In the genomic region with DNA sequence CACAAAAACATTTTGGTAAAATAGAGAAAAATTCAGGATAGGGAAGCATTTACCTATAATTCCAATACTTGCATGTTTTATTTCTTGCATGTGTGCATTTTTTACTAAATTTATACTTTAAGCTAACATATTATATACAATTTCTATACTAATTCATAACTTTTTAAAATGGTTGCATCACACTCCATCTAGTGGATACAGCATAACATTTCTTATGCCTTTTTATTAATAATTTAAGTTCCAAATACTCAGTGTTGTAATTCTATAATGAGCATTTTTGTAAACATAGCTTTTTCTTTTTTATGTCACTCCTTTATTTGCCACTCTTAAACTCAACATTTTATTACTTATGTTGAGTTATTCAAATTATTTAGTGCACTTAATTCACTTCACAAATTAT, we compare ENCODE assay signal across 27 cellular contexts.
DNase-seq lines count a peak whose midpoint lies in the region; ATAC-seq and TF ChIP-seq lines count a peak whose summit lies in the region.
"Had no signal": no experiment of that assay in that cellular context is flagged by ENCODE, and none has a peak within 500 bp of the region (broad histone marks: within the 10 kb centered on the region; RNA-seq: fewer than 3 reads in every experiment).

No MANE protein-coding gene starts in this region.

- H3K4me1 Mint-ChIP-seq in HFFc6 (ENCODE audit: low read depth) (no peaks in the 10 kb centered on the region), progenitor cell of endocrine pancreas (ENCODE audit: low read depth) (no peaks in the 10 kb centered on the region)
- H3K4me1 Mint-ChIP-seq: activated CD4-positive, alpha-beta T cell treated with anti-CD3 and anti-CD28 coated beads for 36 hours; IgD-negative memory B cell; nephron progenitor cell; stimulated activated naive CD8-positive, alpha-beta T cell treated with anti-CD3 and anti-CD28 coated beads, Interleukin-15, amount 100 ng/mL, for 72 hours; T-helper 17 cell had no signal

- H2AFZ ChIP-seq in PC-9, result no peak overlapping the region

- no peak overlapping the region for H3K4me2 ChIP-seq in PC-9

- H3K27me3 ChIP-seq in PC-9 (ENCODE audit: insufficient read depth, low read depth) (no peaks in the 10 kb centered on the region), A673 (replicated peaks; ENCODE audit: insufficient read depth, low read depth, low read length, poor library complexity) (no peaks in the 10 kb centered on the region)
- H3K27me3 ChIP-seq: adrenal gland, esophagus muscularis mucosa, MG63, thyroid gland had no signal

- no peaks in the 10 kb centered on the region for H3K36me3 ChIP-seq in PC-9 (ENCODE audit: low read depth)
- H3K36me3 ChIP-seq in A673 (ENCODE audit: insufficient read depth, low read length, poor library complexity, severe bottlenecking), result no peaks in the 10 kb centered on the region
- H3K36me3 ChIP-seq: adrenal gland, esophagus muscularis mucosa, MG63, thyroid gland had no signal

- H3K79me2 ChIP-seq in PC-9 (ENCODE audit: low read depth), result no peaks in the 10 kb centered on the region

- POLR2A ChIA-PET in PC-9 (lab: Charles Lee; ENCODE audit: unreplicated experiment), result no interaction called here
- POLR2A ChIA-PET in A673 (lab: Charles Lee; ENCODE audit: low non-redundant PET), result no interaction called here

- H3K9me3 Mint-ChIP-seq in HFFc6 (peaks cover 52% of the 10 kb centered on the region), progenitor cell of endocrine pancreas (ENCODE audit: low read depth) (peaks cover 10% of the 10 kb centered on the region)
- H3K9me3 Mint-ChIP-seq: H9, nephron progenitor cell had no signal

- H3K4me3 Mint-ChIP-seq in HFFc6, result no peak overlapping the region
- H3K4me3 Mint-ChIP-seq in progenitor cell of endocrine pancreas (ENCODE audit: low read depth), result no peak overlapping the region
- H3K4me3 Mint-ChIP-seq: activated CD4-positive, alpha-beta T cell treated with anti-CD3 and anti-CD28 coated beads for 36 hours; activated T-cell treated with anti-CD3 and anti-CD28 coated beads, Interleukin-2, amount 50 U/mL, for 4 hours; H9; IgD-negative memory B cell; nephron progenitor cell; stimulated activated naive CD8-positive, alpha-beta T cell treated with anti-CD3 and anti-CD28 coated beads, Interleukin-15, amount 100 ng/mL, for 72 hours; T-helper 17 cell had no signal

- H3K4me1 ChIP-seq in PC-9 (replicated peaks; ENCODE audit: insufficient read depth), result no peaks in the 10 kb centered on the region
- no peaks in the 10 kb centered on the region for H3K4me1 ChIP-seq in A673 (ENCODE audit: insufficient read depth, low read length, poor library complexity, severe bottlenecking)
- H3K4me1 ChIP-seq: adrenal gland, esophagus muscularis mucosa, thyroid gland had no signal

- no peaks in the 10 kb centered on the region for H3K27me3 Mint-ChIP-seq in HFFc6 (ENCODE audit: insufficient read depth)
- no peaks in the 10 kb centered on the region for H3K27me3 Mint-ChIP-seq in progenitor cell of endocrine pancreas
- H3K27me3 Mint-ChIP-seq: activated CD4-positive, alpha-beta T cell treated with anti-CD3 and anti-CD28 coated beads for 36 hours; IgD-negative memory B cell; stimulated activated naive CD8-positive, alpha-beta T cell treated with anti-CD3 and anti-CD28 coated beads, Interleukin-15, amount 100 ng/mL, for 72 hours; T-helper 17 cell had no signal

- no TSS peak for BruUV-seq in PC-9 (replicated peaks; lab: Mats Ljungman, UMichigan)
- BruUV-seq in A673 (replicated peaks; lab: Mats Ljungman, UMichigan), result no TSS peak

- H3K9me3 ChIP-seq in PC-9 (ENCODE audit: insufficient read depth, low read depth) (no peaks in the 10 kb centered on the region), A673 (ENCODE audit: low read depth, low read length, poor library complexity, severe bottlenecking) (no peaks in the 10 kb centered on the region)
- H3K9me3 ChIP-seq: adrenal gland, esophagus muscularis mucosa, MG63, thyroid gland had no signal

- no peak for DNase-seq in HFFc6
- no peak for DNase-seq in PC-9
- DNase-seq in epithelial cell of esophagus (ENCODE audit: low read depth), result peak; percentile 2
- DNase-seq in progenitor cell of endocrine pancreas (ENCODE audit: low spot score, unreplicated experiment), result no peak
- no peak for DNase-seq in A673 (ENCODE audit: low spot score)
- no peak for DNase-seq in stimulated activated CD4-positive, alpha-beta T cell treated with anti-CD3 and anti-CD28 coated beads, Interleukin-12 subunit alpha, Interleukin-12 subunit beta, amount 100 ng/mL, for 4 hours
- DNase-seq: activated CD4-positive, alpha-beta T cell treated with anti-CD3 and anti-CD28 coated beads for 36 hours; activated CD8-positive, alpha-beta memory T cell treated with anti-CD3 and anti-CD28 coated beads for 24 hours; activated naive CD4-positive, alpha-beta T cell; activated T-cell treated with anti-CD3 and anti-CD28 coated beads, Interleukin-2, amount 50 U/mL, for 4 hours; adrenal gland; cortex of kidney; H9; islet precursor cell; MG63; NCI-H2081; NCI-H82; nephron progenitor cell; OCI-M1; posterior cingulate gyrus; SIG-M5; stimulated activated naive CD8-positive, alpha-beta T cell treated with anti-CD3 and anti-CD28 coated beads, Interleukin-15, amount 100 ng/mL, for 72 hours; T-helper 17 cell; thyroid gland had no signal

- no peak overlapping the region for H3K27ac ChIP-seq in PC-9
- no peak overlapping the region for H3K27ac ChIP-seq in A673 (ENCODE audit: low read depth, low read length, poor library complexity, severe bottlenecking)
- H3K27ac ChIP-seq: adrenal gland, esophagus muscularis mucosa, thyroid gland had no signal

- intact Hi-C loops in PC-9 (cut with micrococcal nuclease; ENCODE audit: unreplicated experiment) (loop anchor here (10.0 kb wide), 1 partner anchor 1048 kb away; no protein-coding TSS in a partner anchor), A673 (cut with micrococcal nuclease; ENCODE audit: unreplicated experiment) (no loop called here)

- H3K27ac Mint-ChIP-seq in HFFc6 (no peak overlapping the region), progenitor cell of endocrine pancreas (no peak overlapping the region)
- H3K27ac Mint-ChIP-seq: activated CD4-positive, alpha-beta T cell treated with anti-CD3 and anti-CD28 coated beads for 36 hours; H9; IgD-negative memory B cell; nephron progenitor cell; stimulated activated naive CD8-positive, alpha-beta T cell treated with anti-CD3 and anti-CD28 coated beads, Interleukin-15, amount 100 ng/mL, for 72 hours; T-helper 17 cell had no signal

- H3K4me3 ChIP-seq in PC-9 (no peak overlapping the region), epithelial cell of esophagus (ENCODE audit: low read length) (no peak overlapping the region), A673 (ENCODE audit: low read depth, low read length, poor library complexity, severe bottlenecking) (no peak overlapping the region)
- H3K4me3 ChIP-seq: adrenal gland, esophagus muscularis mucosa, MG63, thyroid gland had no signal

- H3K36me3 Mint-ChIP-seq in HFFc6 (ENCODE audit: low read depth), result no peaks in the 10 kb centered on the region
- H3K36me3 Mint-ChIP-seq in progenitor cell of endocrine pancreas (ENCODE audit: insufficient read depth), result no peaks in the 10 kb centered on the region
- H3K36me3 Mint-ChIP-seq: IgD-negative memory B cell had no signal

- no peaks in the 10 kb centered on the region for H3F3A ChIP-seq in PC-9 (ENCODE audit: insufficient read depth, low read depth)

- CTCF ChIA-PET in PC-9 (lab: Charles Lee), result interaction anchor here (0.6 to 0.7 kb wide), 2 partner anchors 102 to 243 kb away, joined by 3 read pairs; no protein-coding TSS in a partner anchor
- CTCF ChIA-PET in A673 (lab: Charles Lee), result no interaction called here

- TF ChIP-seq CTCF in HFFc6 (IDR thresholded peaks at IDR 0.05) (peak; percentile 42), PC-9 (conservative IDR thresholded peaks at IDR 0.05) (peak; percentile 55), epithelial cell of esophagus (IDR thresholded peaks at IDR 0.05; ENCODE audit: insufficient read depth, low read depth, low read length, missing control alignments) (no peak), progenitor cell of endocrine pancreas (IDR thresholded peaks at IDR 0.05; ENCODE audit: unreplicated experiment) (peak; percentile 12), A673 (conservative IDR thresholded peaks at IDR 0.05; ENCODE audit: low read depth, low read length) (no peak; the same call in 1 of the 2 replicates)

- no peaks in the 10 kb centered on the region; the same call in 1 of the 2 replicates for H4K20me1 ChIP-seq in PC-9 (ENCODE audit: insufficient read depth)

- ATAC-seq in GM21723 (IDR thresholded peaks at IDR 0.05; ENCODE audit: unreplicated experiment), result no peak
- ATAC-seq: activated CD4-positive, alpha-beta T cell treated with anti-CD3 and anti-CD28 coated beads for 36 hours; activated T-cell treated with anti-CD3 and anti-CD28 coated beads, Interleukin-2, amount 50 U/mL, for 4 hours; stimulated activated naive CD8-positive, alpha-beta T cell treated with anti-CD3 and anti-CD28 coated beads, Interleukin-15, amount 100 ng/mL, for 72 hours; T-helper 17 cell had no signal

- no peaks in the 10 kb centered on the region for H3K9me2 ChIP-seq in PC-9 (ENCODE audit: insufficient read depth)

Comparison
In these comparisons a context has a peak if more than half of its experiments do, and no peak if none do; other contexts are left out.
1. CTCF ChIP-seq: peak in HFFc6 (single experiment), PC-9 (single experiment) and progenitor cell of endocrine pancreas (single experiment); none in epithelial cell of esophagus (single experiment) and A673 (single experiment).